ENCODE assay signal across 8 cellular contexts in genomic region chr5:141512390-141513020, GRCh38. TPM values are rescaled to one million over a fixed set of nuclear protein-coding genes. Genes with fewer than 3 reads are reported as not detected.
A peak's percentile ranks its signal among the peaks of the same experiment; 100 is the strongest.
DNase-seq lines count a peak whose midpoint lies in the region; ATAC-seq and TF ChIP-seq lines count a peak whose summit lies in the region.

No MANE protein-coding gene starts in this region.

- ATAC-seq in GM21360 (IDR thresholded peaks at IDR 0.05; ENCODE audit: unreplicated experiment), result no peak

- TF ChIP-seq CTCF in OCI-LY3 (IDR thresholded peaks at IDR 0.05; ENCODE audit: low read depth, low read length) (peak; percentile 72), fibroblast of pulmonary artery (IDR thresholded peaks at IDR 0.05; ENCODE audit: low read length, missing control alignments) (peak; percentile 79), neural crest cell (conservative IDR thresholded peaks at IDR 0.05) (peak; percentile 95)

- H4K20me1 ChIP-seq in BLaER1 treated with 17β-estradiol and CSF1 and Interleukin-3, amounts not matched to agents 10 nM and 100 nM, result no peaks in the 10 kb centered on the region
- H4K20me1 ChIP-seq in GM23248 (ENCODE audit: insufficient read depth), result no peaks in the 10 kb centered on the region
- no peaks in the 10 kb centered on the region for H4K20me1 ChIP-seq in OCI-LY3 (ENCODE audit: insufficient read depth, low read length)

- H3K4me2 ChIP-seq in BLaER1 treated with 17β-estradiol and CSF1 and Interleukin-3, amounts not matched to agents 10 nM and 100 nM, result peak overlapping the region; percentile 86 to 98 (median 95)
- peak overlapping the region; percentile 81 for H3K4me2 ChIP-seq in GM23248 (ENCODE audit: unreplicated experiment)
- H3K4me2 ChIP-seq in OCI-LY3 (ENCODE audit: low read length), result peak overlapping the region; percentile 43; the same call in 1 of the 2 replicates

- 2 to 3% methylated on average over 32 of the region's 32 CpGs for WGBS in GM23248 (ENCODE audit: low coverage in 1 of 2, low lambda C conversion rate in 2 of 2, missing lambda C conversion rate in 2 of 2), 2 experiments

- no peaks in the 10 kb centered on the region for H3K9me3 ChIP-seq in BLaER1 treated with 17β-estradiol and CSF1 and Interleukin-3, amounts not matched to agents 10 nM and 100 nM (replicated peaks in 1 of 11)
- no peaks in the 10 kb centered on the region for H3K9me3 ChIP-seq in GM23248 (ENCODE audit: low read depth)
- no peaks in the 10 kb centered on the region for H3K9me3 ChIP-seq in OCI-LY3 (ENCODE audit: insufficient read depth, low read length)
- H3K9me3 ChIP-seq in stomach smooth muscle (ENCODE audit: control insufficient read depth in 2 of 2, low read length in 2 of 2), result no peaks in the 10 kb centered on the region

- peak overlapping the region; percentile 83 for H3K27ac Mint-ChIP-seq in activated T-helper 2 cell treated with anti-CD3 and anti-CD28 coated beads, Interferon-gamma antibody, Interleukin-2, Interleukin-4, amounts not matched to agents 10 μg/mL and 5 μg/mL and 100 μg/mL, durations not matched to agents 14 hours and 24 hours and 36 hours
- H3K27ac Mint-ChIP-seq in neural crest cell (ENCODE audit: unreplicated experiment), result peak overlapping the region; percentile 91

- no peaks in the 10 kb centered on the region for H3K27me3 Mint-ChIP-seq in activated T-helper 2 cell treated with anti-CD3 and anti-CD28 coated beads, Interferon-gamma antibody, Interleukin-2, Interleukin-4, amounts not matched to agents 10 μg/mL and 5 μg/mL and 100 μg/mL, durations not matched to agents 14 hours and 24 hours and 36 hours (ENCODE audit: low read depth)
- H3K27me3 Mint-ChIP-seq in neural crest cell (ENCODE audit: low read depth), result no peaks in the 10 kb centered on the region

- H3K27me3 ChIP-seq in BLaER1 treated with 17β-estradiol and CSF1 and Interleukin-3, amounts not matched to agents 10 nM and 100 nM, result no peaks in the 10 kb centered on the region
- H3K27me3 ChIP-seq in GM23248 (replicated peaks; ENCODE audit: insufficient read depth) (no peaks in the 10 kb centered on the region), OCI-LY3 (ENCODE audit: low read depth, low read length) (no peaks in the 10 kb centered on the region), stomach smooth muscle (ENCODE audit: control insufficient read depth in 1 of 2, insufficient read depth in 2 of 2, low read length in 2 of 2) (no peaks in the 10 kb centered on the region)

- in situ Hi-C loops in GM23248 (cut with MboI), result no loop called here

- H2AFZ ChIP-seq in GM23248 (peak overlapping the region; percentile 31), OCI-LY3 (ENCODE audit: low read depth, low read length) (no peak overlapping the region)

- peaks cover 7 to 63% (median 52%) of the 10 kb centered on the region in 11 experiments; a peak in 21 of 22 replicates for H3K36me3 ChIP-seq in BLaER1 treated with 17β-estradiol and CSF1 and Interleukin-3, amounts not matched to agents 10 nM and 100 nM
- H3K36me3 ChIP-seq in GM23248 (ENCODE audit: low read depth), result 0 out of 2 replicates have a peak, but pooled peaks cover 3% of the 10 kb centered on the region
- H3K36me3 ChIP-seq in OCI-LY3 (replicated peaks; ENCODE audit: low read depth, low read length), result no peaks in the 10 kb centered on the region
- peaks cover 11 to 16% of the 10 kb centered on the region in 2 donors for H3K36me3 ChIP-seq in stomach smooth muscle (ENCODE audit: control insufficient read depth in 2 of 2, insufficient read depth in 2 of 2, low read length in 2 of 2)

- peaks cover 8% of the 10 kb centered on the region; the same call in 1 of the 2 replicates for H3K79me2 ChIP-seq in GM23248 (ENCODE audit: insufficient read depth)
- no peaks in the 10 kb centered on the region for H3K79me2 ChIP-seq in OCI-LY3 (ENCODE audit: low read length)

- peak overlapping the region; percentile 79 to 99 (median 95) for H3K9ac ChIP-seq in BLaER1 treated with 17β-estradiol and CSF1 and Interleukin-3, amounts not matched to agents 10 nM and 100 nM
- peak overlapping the region; percentile 90 for H3K9ac ChIP-seq in GM23248
- no peak overlapping the region for H3K9ac ChIP-seq in OCI-LY3 (ENCODE audit: low read length)
- H3K9ac ChIP-seq in stomach smooth muscle (ENCODE audit: low read length in 2 of 2), result peak overlapping the region; percentile 73 to 79

- H3K9me2 ChIP-seq in GM23248 (ENCODE audit: insufficient read depth), result no peaks in the 10 kb centered on the region

- peaks cover 26% of the 10 kb centered on the region for H3K36me3 Mint-ChIP-seq in activated T-helper 2 cell treated with anti-CD3 and anti-CD28 coated beads, Interferon-gamma antibody, Interleukin-2, Interleukin-4, amounts not matched to agents 10 μg/mL and 5 μg/mL and 100 μg/mL, durations not matched to agents 14 hours and 24 hours and 36 hours (ENCODE audit: low read depth)
- H3K36me3 Mint-ChIP-seq in neural crest cell (ENCODE audit: low read depth), result peaks cover 27% of the 10 kb centered on the region

- H3K4me1 ChIP-seq in BLaER1 treated with 17β-estradiol and CSF1 and Interleukin-3, amounts not matched to agents 10 nM and 100 nM, result peaks cover 92 to 98% (median 95%) of the 10 kb centered on the region in 10 experiments
- H3K4me1 ChIP-seq in GM23248 (ENCODE audit: insufficient read depth) (peaks cover 75% of the 10 kb centered on the region), OCI-LY3 (ENCODE audit: low read length) (peaks cover 54% of the 10 kb centered on the region), stomach smooth muscle (ENCODE audit: control insufficient read depth, insufficient read depth, low read length) (peaks cover 59% of the 10 kb centered on the region)

- intact Hi-C loops in activated T-helper 2 cell treated with anti-CD3 and anti-CD28 coated beads, Interferon-gamma antibody, Interleukin-2, Interleukin-4, amounts not matched to agents 10 μg/mL and 5 μg/mL and 100 μg/mL, durations not matched to agents 14 hours and 24 hours and 36 hours (cut with micrococcal nuclease), result loop anchor here (1.0 to 5.0 kb wide), 6 partner anchors 9 to 186 kb away; partner anchors contain the start of genes PCDHGA10, PCDHGA4, PCDHGB2 and PCDHGC3

- H3K4me3 ChIP-seq in BLaER1 treated with 17β-estradiol and CSF1 and Interleukin-3, amounts not matched to agents 10 nM and 100 nM, result peak overlapping the region; percentile 55 to 69 (median 58)
- H3K4me3 ChIP-seq in GM23248 (peak overlapping the region; percentile 69), OCI-LY3 (ENCODE audit: low read length) (no peak overlapping the region), fibroblast of pulmonary artery (replicated peaks; ENCODE audit: low read depth, low read length) (peak overlapping the region; percentile 45), stomach smooth muscle (ENCODE audit: low read length in 2 of 2) (peak overlapping the region; percentile 89 to 92)

- no peaks in the 10 kb centered on the region for H3K9me3 Mint-ChIP-seq in activated T-helper 2 cell treated with anti-CD3 and anti-CD28 coated beads, Interferon-gamma antibody, Interleukin-2, Interleukin-4, amounts not matched to agents 10 μg/mL and 5 μg/mL and 100 μg/mL, durations not matched to agents 14 hours and 24 hours and 36 hours
- H3K9me3 Mint-ChIP-seq in neural crest cell, result no peaks in the 10 kb centered on the region

- peak overlapping the region; percentile 71 to 100 (median 99) for H3K27ac ChIP-seq in BLaER1 treated with 17β-estradiol and CSF1 and Interleukin-3, amounts not matched to agents 10 nM and 100 nM
- peak overlapping the region; percentile 94 for H3K27ac ChIP-seq in GM23248
- no peak overlapping the region for H3K27ac ChIP-seq in OCI-LY3 (ENCODE audit: low read length)
- H3K27ac ChIP-seq in stomach smooth muscle (ENCODE audit: low read length), result peak overlapping the region; percentile 93

- H3F3A ChIP-seq in GM23248 (ENCODE audit: insufficient read depth), result peaks cover 58% of the 10 kb centered on the region

- H3K4me1 Mint-ChIP-seq in activated T-helper 2 cell treated with anti-CD3 and anti-CD28 coated beads, Interferon-gamma antibody, Interleukin-2, Interleukin-4, amounts not matched to agents 10 μg/mL and 5 μg/mL and 100 μg/mL, durations not matched to agents 14 hours and 24 hours and 36 hours (ENCODE audit: low read depth), result peaks cover 30% of the 10 kb centered on the region
- H3K4me1 Mint-ChIP-seq in neural crest cell, result peaks cover 88% of the 10 kb centered on the region

- DNase-seq in GM23248 (peak; percentile 78), fibroblast of pulmonary artery (ENCODE audit: low read depth) (peak; percentile 63), neural crest cell (ENCODE audit: low read depth, low spot score) (peak; percentile 71)
- peak; percentile 73 for DNase-seq in activated T-helper 2 cell treated with anti-CD3 and anti-CD28 coated beads, Interferon-gamma antibody, Interleukin-2, Interleukin-4, amounts not matched to agents 10 μg/mL and 5 μg/mL and 100 μg/mL, durations not matched to agents 14 hours and 24 hours and 36 hours (ENCODE audit: low spot score)

- peak overlapping the region; percentile 78 for H3K4me3 Mint-ChIP-seq in activated T-helper 2 cell treated with anti-CD3 and anti-CD28 coated beads, Interferon-gamma antibody, Interleukin-2, Interleukin-4, amounts not matched to agents 10 μg/mL and 5 μg/mL and 100 μg/mL, durations not matched to agents 14 hours and 24 hours and 36 hours (ENCODE audit: low read depth)
- H3K4me3 Mint-ChIP-seq in neural crest cell, result peak overlapping the region; percentile 87

RNA-seq across cellular contexts. Expression of gene PCDHGC5, which starts 23.6 kb away (rescaled TPM):
- total RNA-seq in GM23248 (2014; rRNA removed; shearing (Covaris generic)), result 2.2 and 3.2 TPM in 2 replicates
- 1.8 and 2.5 TPM in 2 replicates for polyA plus RNA-seq in GM23248 (2016; fragmentation: Nextera tagmentation; extraction: Ambion mirVana)
- total RNA-seq in activated T-helper 2 cell treated with anti-CD3 and anti-CD28 coated beads, Interferon-gamma antibody, Interleukin-2, Interleukin-4, amounts not matched to agents 10 μg/mL and 5 μg/mL and 100 μg/mL, durations not matched to agents 14 hours and 24 hours and 36 hours, result not detected in 2 replicates
- 2.2 and 3.0 TPM in 2 replicates for total RNA-seq in neural crest cell

RNA-seq across cellular contexts. Expression of gene PCDHGC4, which starts 27.7 kb away (rescaled TPM):
- total RNA-seq in GM23248 (2014; rRNA removed; shearing (Covaris generic)), result 0.38 and 0.54 TPM in 2 replicates
- polyA plus RNA-seq in GM23248 (2016; fragmentation: Nextera tagmentation; extraction: Ambion mirVana), result 0.11 and 0.16 TPM in 2 replicates
- not detected in 2 replicates for total RNA-seq in activated T-helper 2 cell treated with anti-CD3 and anti-CD28 coated beads, Interferon-gamma antibody, Interleukin-2, Interleukin-4, amounts not matched to agents 10 μg/mL and 5 μg/mL and 100 μg/mL, durations not matched to agents 14 hours and 24 hours and 36 hours
- 14.8 and 15.9 TPM in 2 replicates for total RNA-seq in neural crest cell

RNA-seq across cellular contexts. Expression of gene PCDHGC3, which starts 36.7 kb away (rescaled TPM):
- total RNA-seq in GM23248 (2014; rRNA removed; shearing (Covaris generic)), result 44.6 and 53.1 TPM in 2 replicates
- polyA plus RNA-seq in GM23248 (2016; fragmentation: Nextera tagmentation; extraction: Ambion mirVana), result 74.4 and 77.4 TPM in 2 replicates
- total RNA-seq in activated T-helper 2 cell treated with anti-CD3 and anti-CD28 coated beads, Interferon-gamma antibody, Interleukin-2, Interleukin-4, amounts not matched to agents 10 μg/mL and 5 μg/mL and 100 μg/mL, durations not matched to agents 14 hours and 24 hours and 36 hours, result 0.21 and 0.23 TPM in 2 replicates
- total RNA-seq in neural crest cell, result 98.2 and 107 TPM in 2 replicates

Comparison
In these comparisons a context has a peak if more than half of its experiments do, and no peak if none do; other contexts are left out.
1. H3K4me2 ChIP-seq: peak in every context shown above with its lines; median percentile 95 in BLaER1 treated with 17β-estradiol and CSF1 and Interleukin-3, amounts not matched to agents 10 nM and 100 nM; 81 in GM23248; 43 in OCI-LY3.
2. RNA of gene PCDHGC4, which starts 27.7 kb away (total RNA-seq): 14.8 to 15.9 TPM in neural crest cell; 0.38 to 0.54 TPM in GM23248 and not detected in activated T-helper 2 cell treated with anti-CD3 and anti-CD28 coated beads, Interferon-gamma antibody, Interleukin-2, Interleukin-4, amounts not matched to agents 10 μg/mL and 5 μg/mL and 100 μg/mL, durations not matched to agents 14 hours and 24 hours and 36 hours; every median in the first group is over 10 times any median in the second.
3. RNA of gene PCDHGC3, which starts 36.7 kb away (total RNA-seq): 98.2 to 107 TPM in neural crest cell and 44.6 to 53.1 TPM in GM23248; 0.21 to 0.23 TPM in activated T-helper 2 cell treated with anti-CD3 and anti-CD28 coated beads, Interferon-gamma antibody, Interleukin-2, Interleukin-4, amounts not matched to agents 10 μg/mL and 5 μg/mL and 100 μg/mL, durations not matched to agents 14 hours and 24 hours and 36 hours; every median in the first group is over 10 times any median in the second.
4. Peak in every context shown above with its lines, with median percentiles within 50 percentile points of each other: DNase-seq and CTCF ChIP-seq.